In the genomic region with DNA sequence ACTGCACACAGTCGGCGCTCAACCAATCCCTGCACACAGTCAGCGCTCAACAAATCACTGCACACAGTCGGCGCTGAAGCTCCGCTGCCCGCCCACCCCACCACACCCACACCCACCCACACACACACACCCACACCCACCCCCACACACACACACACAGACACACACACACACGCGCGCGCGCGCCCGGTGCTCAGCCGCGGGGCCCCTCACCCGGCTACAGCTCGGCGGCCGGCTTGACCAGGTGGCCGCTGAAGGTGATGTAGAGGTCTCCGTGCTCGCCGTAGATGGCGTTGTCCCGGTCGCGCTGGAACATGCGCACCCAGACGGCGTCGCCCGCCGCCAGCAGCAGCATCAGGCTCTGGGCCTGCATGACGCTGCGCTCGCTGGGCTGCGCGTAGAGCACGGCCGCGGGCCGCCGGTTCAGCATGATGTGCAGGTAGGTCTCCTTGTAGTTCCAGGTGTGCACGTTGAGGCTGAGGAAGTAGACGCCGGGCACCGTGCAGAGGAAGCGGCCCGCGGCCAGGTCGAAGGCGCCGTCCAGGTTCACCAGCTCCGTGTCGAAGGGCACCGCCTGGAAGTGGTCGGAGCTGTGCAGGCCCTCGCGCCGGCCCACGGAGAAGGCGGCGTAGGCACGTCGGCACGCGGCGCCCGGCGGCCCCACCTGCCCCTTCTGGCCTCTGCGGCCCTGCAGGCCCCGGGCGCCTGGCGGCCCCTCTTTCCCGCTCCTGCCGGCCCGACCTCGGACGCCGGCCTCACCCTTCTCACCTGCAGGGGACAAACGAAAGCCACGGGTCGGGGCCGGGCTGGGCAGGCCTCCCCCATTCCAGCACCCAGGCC, we compare ENCODE assay signal across 1 cellular context.
TF ChIP-seq lines count a peak whose summit lies in the region.

No MANE protein-coding gene starts in this region.

TF ChIP-seq in GM12878, 131 proteins besides CTCF, POLR2A, EP300 and RAD21:
- TF ChIP-seq STAT1 (conservative IDR thresholded peaks at IDR 0.05), result no peak
- 0 out of 2 replicates have a peak, but pooled peaks have one; percentile 17 for TF ChIP-seq NR2F1 (conservative IDR thresholded peaks at IDR 0.05)
- peak; percentile 51; the same call in 1 of the 2 replicates for TF ChIP-seq GATAD2B (conservative IDR thresholded peaks at IDR 0.05; ENCODE audit: low read depth)
- peak; percentile 86 for TF ChIP-seq ZBTB33 (IDR thresholded peaks at IDR 0.05)
- TF ChIP-seq HDGF (IDR thresholded peaks at IDR 0.05), result no peak
- TF ChIP-seq KAT2A (conservative IDR thresholded peaks at IDR 0.05; ENCODE audit: control insufficient read depth, low read depth, low read length), result no peak
- no peak for TF ChIP-seq IRF5 (IDR thresholded peaks at IDR 0.05; ENCODE audit: borderline replicate concordance)
- peak in 1 of 2 experiments; percentile 75; a peak in 1 of 4 replicates for TF ChIP-seq SRF (IDR thresholded peaks at IDR 0.05; ENCODE audit: low read depth in 2 of 2, low read length in 2 of 2)
- TF ChIP-seq CHD1 (IDR thresholded peaks at IDR 0.05; ENCODE audit: low read depth, low read length), result no peak
- TF ChIP-seq ZNF384 (IDR thresholded peaks at IDR 0.05; ENCODE audit: borderline replicate concordance, low read depth, low read length), result no peak
- no peak for TF ChIP-seq IRF4 (IDR thresholded peaks at IDR 0.05; ENCODE audit: low read depth, low read length)
TF ChIP-seq in GM12878: peak in this region for 4.
